9 cellular contexts compared by ENCODE assay signal in the genomic region with DNA sequence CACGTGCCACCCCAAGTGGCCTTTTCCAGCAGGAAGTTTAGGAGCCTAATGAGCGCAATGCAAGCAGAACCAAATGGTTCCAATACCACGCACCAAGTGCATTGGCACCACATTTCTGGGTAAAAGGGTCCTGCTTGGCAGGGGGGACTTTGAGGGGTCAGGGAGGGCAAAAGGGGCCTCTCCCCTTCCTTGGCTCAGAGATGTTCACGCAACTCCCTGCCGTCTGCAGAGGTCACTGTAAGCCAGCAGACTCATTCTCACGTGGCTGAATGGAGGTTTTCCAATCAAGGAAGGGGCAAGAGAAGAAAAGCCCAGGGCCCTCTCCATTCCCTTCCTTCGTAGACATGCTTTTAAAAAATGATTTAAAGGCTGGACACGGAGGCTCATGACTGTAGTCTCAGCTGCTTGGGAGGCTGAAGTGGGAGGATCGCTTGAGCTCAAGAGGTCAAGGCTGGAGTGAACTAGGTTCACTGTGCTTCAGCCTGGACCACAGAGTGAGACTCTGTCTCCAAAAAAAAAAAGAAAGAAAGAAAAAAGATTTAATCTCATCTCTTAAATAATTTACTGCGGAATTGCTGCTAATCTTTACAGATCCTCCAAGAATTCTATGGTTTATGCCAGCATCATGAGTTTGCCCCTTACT.
DNase-seq lines count a peak whose midpoint lies in the region; ATAC-seq and TF ChIP-seq lines count a peak whose summit lies in the region.
"Had no signal": no experiment of that assay in that cellular context is flagged by ENCODE, and none has a peak within 500 bp of the region (broad histone marks: within the 10 kb centered on the region; RNA-seq: fewer than 3 reads in every experiment).

No MANE protein-coding gene starts in this region.

- no peak for ATAC-seq in GM18519 (IDR thresholded peaks at IDR 0.05; ENCODE audit: low FRiP score, unreplicated experiment)
- ATAC-seq: body of pancreas had no signal

- no peak overlapping the region for H3K27ac ChIP-seq in SJSA1
- H3K27ac ChIP-seq: body of pancreas had no signal

- no peaks in the 10 kb centered on the region for H3K36me3 Mint-ChIP-seq in endothelial cell (ENCODE audit: low read depth, unreplicated experiment)

- H3K4me3 ChIP-seq in SJSA1 = no peak overlapping the region
- H3K4me3 ChIP-seq: body of pancreas had no signal

- H3K9me3 ChIP-seq in SJSA1 (replicated peaks) = no peaks in the 10 kb centered on the region
- H3K9me3 ChIP-seq: body of pancreas had no signal

- no peak overlapping the region for H3K4me3 Mint-ChIP-seq in endothelial cell (ENCODE audit: unreplicated experiment)

- peaks cover 2% of the 10 kb centered on the region for H3K27me3 Mint-ChIP-seq in endothelial cell (ENCODE audit: unreplicated experiment)

- no peaks in the 10 kb centered on the region for H3K9me3 Mint-ChIP-seq in endothelial cell (ENCODE audit: unreplicated experiment)

- H3K27ac Mint-ChIP-seq in endothelial cell (ENCODE audit: unreplicated experiment) = no peak overlapping the region

- peaks cover 11% of the 10 kb centered on the region; the same call in 1 of the 2 replicates for H3K36me3 ChIP-seq in SJSA1

- peak; percentile 29 for DNase-seq in stimulated activated CD4-positive, alpha-beta T cell treated with anti-CD3 and anti-CD28 coated beads, Interleukin-15, amount 100 ng/mL, for 24 hours
- no peak for DNase-seq in stimulated activated CD4-positive, alpha-beta T cell treated with anti-CD3 and anti-CD28 coated beads, Interleukin-4, amount 100 ng/mL, for 24 hours
- DNase-seq in SJSA1 (ENCODE audit: low read depth in 1 of 2, low spot score in 2 of 2) = peak; percentile 43 to 44
- DNase-seq in endothelial cell (ENCODE audit: low spot score) = peak; percentile 38
- DNase-seq in stimulated activated naive CD4-positive, alpha-beta T cell treated with Interleukin-2 at 50 U/mL for 16 hours (lab: John Stamatoyannopoulos, UW) = peak; percentile 5
- DNase-seq in HPDE6-E6E7 (ENCODE audit: extremely low spot score) = no peak
- DNase-seq in ureter (ENCODE audit: low spot score) = no peak

- no peaks in the 10 kb centered on the region for H3K27me3 ChIP-seq in SJSA1 (replicated peaks)
- H3K27me3 ChIP-seq: body of pancreas had no signal

- no peak for TF ChIP-seq CTCF in endothelial cell (IDR thresholded peaks at IDR 0.05; ENCODE audit: unreplicated experiment)

- H3K4me1 Mint-ChIP-seq in endothelial cell (ENCODE audit: unreplicated experiment) = no peaks in the 10 kb centered on the region

- peaks cover 8% of the 10 kb centered on the region for H3K4me1 ChIP-seq in SJSA1 (replicated peaks)

Comparison
In these comparisons a context has a peak if more than half of its experiments do, and no peak if none do; other contexts are left out.
1. DNase-seq: peak in stimulated activated CD4-positive, alpha-beta T cell treated with anti-CD3 and anti-CD28 coated beads, Interleukin-15, amount 100 ng/mL, for 24 hours (single experiment), SJSA1 (2 of 2), endothelial cell (single experiment) and stimulated activated naive CD4-positive, alpha-beta T cell treated with Interleukin-2 at 50 U/mL for 16 hours (single experiment); none in stimulated activated CD4-positive, alpha-beta T cell treated with anti-CD3 and anti-CD28 coated beads, Interleukin-4, amount 100 ng/mL, for 24 hours (single experiment), HPDE6-E6E7 (single experiment) and ureter (single experiment).